ENCODE assay signal across 2 cellular contexts in genomic region chr9:113233146-113233545, GRCh38.
TF ChIP-seq lines count a peak whose summit lies in the region.

No MANE protein-coding gene starts in this region.

TF ChIP-seq in GM12878, 131 proteins besides CTCF, POLR2A, EP300 and RAD21:
- TF ChIP-seq IKZF2 (IDR thresholded peaks at IDR 0.05) (0 out of 4 replicates have a peak, but pooled peaks of 1 of the 2 experiments have one; percentile 17), RUNX3 (IDR thresholded peaks at IDR 0.05; ENCODE audit: low read length) (peak; percentile 22; the same call in 1 of the 2 replicates), MTA2 (IDR thresholded peaks at IDR 0.05; ENCODE audit: low read depth) (no peak)

TF ChIP-seq in SK-N-SH, 30 proteins besides CTCF, POLR2A, EP300 and RAD21:
- TF ChIP-seq POLR2AphosphoS5 (IDR thresholded peaks at IDR 0.05; ENCODE audit: low read depth, low read length) (no peak), NFIC (IDR thresholded peaks at IDR 0.05; ENCODE audit: borderline replicate concordance) (no peak), FOSL2 (IDR thresholded peaks at IDR 0.05; ENCODE audit: borderline replicate concordance, low read depth) (no peak)
TF ChIP-seq in SK-N-SH: peak in this region for 0.
